ENCODE assay signal across 15 cellular contexts in the genomic region with DNA sequence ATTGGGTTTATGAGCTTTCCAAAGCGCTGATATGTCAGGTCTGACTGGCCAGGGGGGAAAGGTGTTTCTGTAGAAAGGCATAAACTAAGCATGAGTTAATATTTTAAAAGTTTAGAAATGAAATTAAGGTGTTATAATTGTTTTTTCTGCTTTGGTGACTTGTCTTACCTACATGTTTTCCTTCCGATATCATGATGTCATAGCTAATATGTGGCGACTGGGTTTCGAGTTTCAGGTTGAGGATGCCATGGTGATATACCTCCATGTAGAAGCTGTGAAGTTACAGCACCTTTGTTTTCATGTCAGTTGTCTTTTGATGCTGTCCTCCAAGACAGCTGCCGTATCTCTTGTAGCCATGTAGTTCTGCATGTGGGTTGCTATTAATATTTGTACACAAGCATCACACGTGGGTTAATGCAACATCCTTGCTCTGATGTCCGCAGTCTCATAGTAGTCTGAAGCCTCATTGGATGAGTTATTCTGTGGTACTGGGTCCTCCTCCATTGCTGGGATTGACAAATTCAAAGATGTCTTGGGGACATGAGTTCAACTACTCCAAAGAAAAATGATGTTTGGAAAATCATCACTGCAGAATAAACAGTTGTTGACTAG.
"Had no signal": no experiment of that assay in that cellular context is flagged by ENCODE, and none has a peak within 500 bp of the region (broad histone marks: within the 10 kb centered on the region; RNA-seq: fewer than 3 reads in every experiment).

No MANE protein-coding gene starts in this region.

- H3K4me1 ChIP-seq: SJSA1 had no signal

- DNase-seq: activated CD4-positive, alpha-beta T cell treated with anti-CD3 and anti-CD28 coated beads for 4 hours; activated CD4-positive, alpha-beta T cell treated with anti-CD3 and anti-CD28 coated beads, Interleukin-2, amount 50 U/mL, for 48 hours; activated naive CD4-positive, alpha-beta T cell treated with Interleukin-2 at 50 U/mL for 16 hours; activated naive CD8-positive, alpha-beta T cell treated with anti-CD3 and anti-CD28 coated beads for 36 hours; activated T-cell treated with anti-CD3 and anti-CD28 coated beads, Interleukin-2, amount 50 U/mL, for 48 hours; hippocampal formation; kidney glomerular epithelial cell; stimulated activated CD4-positive, alpha-beta T cell treated with anti-CD3 and anti-CD28 coated beads, Interleukin-15, amount 100 ng/mL, for 24 hours; stimulated activated naive CD4-positive, alpha-beta T cell; T1000; upper lobe of right lung had no signal

- H3K4me3 ChIP-seq: SJSA1, upper lobe of right lung had no signal

- ATAC-seq: upper lobe of right lung, WTC11 had no signal

- H3K27me3 ChIP-seq: SJSA1, upper lobe of right lung had no signal

- H3K36me3 ChIP-seq: SJSA1, thoracic aorta, upper lobe of right lung had no signal

- H3K27ac ChIP-seq: epithelial cell of prostate, SJSA1, thoracic aorta, upper lobe of right lung had no signal

- H3K9me3 ChIP-seq: SJSA1, thoracic aorta, upper lobe of right lung had no signal
